In the genomic region with DNA sequence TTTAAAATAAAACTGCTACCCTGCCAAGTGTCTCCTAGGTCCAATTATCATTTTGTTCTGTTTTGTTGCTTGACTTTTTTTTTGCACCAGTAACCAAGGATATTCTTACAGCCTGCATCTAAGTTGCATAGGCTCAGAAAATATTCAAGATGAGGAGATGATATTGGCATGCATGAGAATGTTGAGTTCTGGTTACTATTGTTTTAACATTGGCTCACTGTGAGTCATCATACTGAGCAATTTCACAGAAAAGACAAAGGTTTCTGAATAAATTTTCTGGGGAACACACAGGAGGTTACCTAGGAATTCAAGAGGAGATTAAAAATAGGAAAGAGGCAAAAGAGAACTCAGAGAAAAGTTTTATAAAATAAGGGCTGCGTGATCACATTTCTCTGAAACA, we compare ENCODE assay signal across 16 cellular contexts.
A peak's percentile ranks its signal among the peaks of the same experiment; 100 is the strongest.
DNase-seq lines count a peak whose midpoint lies in the region; ATAC-seq and TF ChIP-seq lines count a peak whose summit lies in the region.
"Had no signal": no experiment of that assay in that cellular context is flagged by ENCODE, and none has a peak within 500 bp of the region (broad histone marks: within the 10 kb centered on the region; RNA-seq: fewer than 3 reads in every experiment).

No MANE protein-coding gene starts in this region.

- H3K27me3 Mint-ChIP-seq in brain, result no peaks in the 10 kb centered on the region
- H3K27me3 Mint-ChIP-seq: central memory CD8-positive, alpha-beta T cell had no signal

- ATAC-seq in GM21737 (IDR thresholded peaks at IDR 0.05; ENCODE audit: unreplicated experiment), result no peak
- ATAC-seq: left cardiac atrium had no signal

- peaks cover 14% of the 10 kb centered on the region for H3K36me3 Mint-ChIP-seq in brain
- H3K36me3 Mint-ChIP-seq: activated naive CD4-positive, alpha-beta T cell treated with anti-CD3 and anti-CD28 coated beads, Interleukin-2, amount 10 ng/mL, durations not matched to agents 7 days and 5 days had no signal

- peaks cover 18% of the 10 kb centered on the region for H3K4me1 Mint-ChIP-seq in brain
- H3K4me1 Mint-ChIP-seq: activated naive CD4-positive, alpha-beta T cell treated with anti-CD3 and anti-CD28 coated beads, Interleukin-2, amount 10 ng/mL, durations not matched to agents 7 days and 5 days; B cell; central memory CD8-positive, alpha-beta T cell had no signal

- TF ChIP-seq CTCF in brain (conservative IDR thresholded peaks at IDR 0.05), result no peak

- H3K4me3 Mint-ChIP-seq in brain, result peak overlapping the region in 1 of 5 experiments; percentile 13
- H3K4me3 Mint-ChIP-seq: activated naive CD4-positive, alpha-beta T cell treated with anti-CD3 and anti-CD28 coated beads, Interleukin-2, amount 10 ng/mL, durations not matched to agents 7 days and 5 days; B cell; central memory CD8-positive, alpha-beta T cell had no signal

- peaks cover 7 to 39% (median 20%) of the 10 kb centered on the region in 5 experiments for H3K9me3 Mint-ChIP-seq in brain
- H3K9me3 Mint-ChIP-seq: activated naive CD4-positive, alpha-beta T cell treated with anti-CD3 and anti-CD28 coated beads, Interleukin-2, amount 10 ng/mL, durations not matched to agents 7 days and 5 days had no signal

- peak overlapping the region in 4 of 5 experiments; percentile 20 to 83 (median 73) for H3K27ac Mint-ChIP-seq in brain
- H3K27ac Mint-ChIP-seq: activated naive CD4-positive, alpha-beta T cell treated with anti-CD3 and anti-CD28 coated beads, Interleukin-2, amount 10 ng/mL, durations not matched to agents 7 days and 5 days; B cell had no signal

- peak; percentile 13 for DNase-seq in GM04503 (ENCODE audit: low read depth)
- DNase-seq in fibroblast of the conjunctiva (ENCODE audit: low read depth), result peak; percentile 88
- DNase-seq in renal cortical epithelial cell (ENCODE audit: low read depth), result peak; percentile 93
- no peak for DNase-seq in NCI-H526 (lab: John Stamatoyannopoulos, UW)
- no peak for DNase-seq in effector CD4-positive, alpha-beta T cell
- DNase-seq in NCI-H446 treated with DMSO at 0.1 percent for 48 hours (lab: John Stamatoyannopoulos, UW), result no peak
- DNase-seq: activated CD8-positive, alpha-beta memory T cell treated with anti-CD3 and anti-CD28 coated beads, Interleukin-2, amount 50 U/mL, for 48 hours; activated naive CD4-positive, alpha-beta T cell treated with anti-CD3 and anti-CD28 coated beads, Interleukin-2, amount 10 ng/mL, durations not matched to agents 7 days and 5 days; left cardiac atrium; NCI-H1417 treated with DMSO at 0.1 percent for 48 hours; NCI-H2227 treated with DMSO at 0.1 percent for 48 hours; SJCRH30 had no signal

Comparison
In these comparisons a context has a peak if more than half of its experiments do, and no peak if none do; other contexts are left out.
1. DNase-seq: peak in GM04503 (single experiment), fibroblast of the conjunctiva (single experiment) and renal cortical epithelial cell (single experiment); none in NCI-H526 (0 of 2), effector CD4-positive, alpha-beta T cell (single experiment) and NCI-H446 treated with DMSO at 0.1 percent for 48 hours (single experiment).